In the genomic region with DNA sequence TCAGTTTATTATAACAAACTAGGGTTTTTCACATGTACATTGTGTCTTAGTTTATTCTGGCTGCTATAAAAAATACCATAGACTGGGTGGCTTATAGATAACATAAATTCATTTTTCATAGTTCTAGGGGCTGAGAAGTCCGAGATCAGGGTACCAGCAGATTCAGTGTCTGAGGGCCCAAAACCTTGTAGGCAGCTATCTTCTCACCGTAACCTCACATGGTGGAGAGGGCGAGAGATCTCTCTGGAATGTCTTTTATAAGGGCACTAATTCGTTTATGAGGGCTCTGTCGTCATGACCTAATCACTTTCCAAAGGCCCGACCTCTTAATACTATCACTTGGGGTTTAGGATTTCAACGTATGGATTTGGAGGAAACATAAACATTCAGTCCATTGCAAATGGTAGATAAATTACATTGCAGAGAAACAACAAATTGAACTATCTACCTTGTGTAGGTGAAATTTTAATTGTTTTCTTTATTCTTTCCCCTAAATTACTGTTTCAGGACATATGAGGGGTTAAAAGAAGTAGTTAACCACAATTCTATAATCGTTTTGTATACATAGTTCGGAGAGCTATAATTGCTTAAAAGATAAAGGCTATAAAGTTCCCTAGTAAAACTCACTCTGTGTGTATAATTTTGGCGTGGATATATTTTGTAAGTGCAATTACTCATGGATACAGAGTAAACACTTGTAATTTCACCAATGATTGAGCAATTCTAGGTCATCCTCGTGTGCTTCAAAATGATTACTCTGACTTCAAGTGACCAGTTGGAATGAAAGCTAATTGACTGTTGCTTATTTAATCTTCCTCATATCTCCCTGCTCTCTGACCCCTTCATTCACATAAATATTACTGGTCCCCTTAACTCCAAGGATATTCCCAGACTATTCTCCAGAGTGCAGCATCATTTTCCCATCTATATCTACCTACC, we compare ENCODE assay signal across 1 cellular context.
A peak's percentile ranks its signal among the peaks of the same experiment; 100 is the strongest.
TF ChIP-seq lines count a peak whose summit lies in the region.

No MANE protein-coding gene starts in this region.

TF ChIP-seq in HEK293, 187 proteins besides CTCF, POLR2A, EP300 and RAD21 (continued from another document and continues in another):
- TF ChIP-seq, protein P1, sequence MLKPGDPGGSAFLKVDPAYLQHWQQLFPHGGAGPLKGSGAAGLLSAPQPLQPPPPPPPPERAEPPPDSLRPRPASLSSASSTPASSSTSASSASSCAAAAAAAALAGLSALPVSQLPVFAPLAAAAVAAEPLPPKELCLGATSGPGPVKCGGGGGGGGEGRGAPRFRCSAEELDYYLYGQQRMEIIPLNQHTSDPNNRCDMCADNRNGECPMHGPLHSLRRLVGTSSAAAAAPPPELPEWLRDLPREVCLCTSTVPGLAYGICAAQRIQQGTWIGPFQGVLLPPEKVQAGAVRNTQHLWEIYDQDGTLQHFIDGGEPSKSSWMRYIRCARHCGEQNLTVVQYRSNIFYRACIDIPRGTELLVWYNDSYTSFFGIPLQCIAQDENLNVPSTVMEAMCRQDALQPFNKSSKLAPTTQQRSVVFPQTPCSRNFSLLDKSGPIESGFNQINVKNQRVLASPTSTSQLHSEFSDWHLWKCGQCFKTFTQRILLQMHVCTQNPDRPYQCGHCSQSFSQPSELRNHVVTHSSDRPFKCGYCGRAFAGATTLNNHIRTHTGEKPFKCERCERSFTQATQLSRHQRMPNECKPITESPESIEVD (tag by site-specific recombination; IDR thresholded peaks at IDR 0.05): peak; percentile 99
- TF ChIP-seq, protein P2, sequence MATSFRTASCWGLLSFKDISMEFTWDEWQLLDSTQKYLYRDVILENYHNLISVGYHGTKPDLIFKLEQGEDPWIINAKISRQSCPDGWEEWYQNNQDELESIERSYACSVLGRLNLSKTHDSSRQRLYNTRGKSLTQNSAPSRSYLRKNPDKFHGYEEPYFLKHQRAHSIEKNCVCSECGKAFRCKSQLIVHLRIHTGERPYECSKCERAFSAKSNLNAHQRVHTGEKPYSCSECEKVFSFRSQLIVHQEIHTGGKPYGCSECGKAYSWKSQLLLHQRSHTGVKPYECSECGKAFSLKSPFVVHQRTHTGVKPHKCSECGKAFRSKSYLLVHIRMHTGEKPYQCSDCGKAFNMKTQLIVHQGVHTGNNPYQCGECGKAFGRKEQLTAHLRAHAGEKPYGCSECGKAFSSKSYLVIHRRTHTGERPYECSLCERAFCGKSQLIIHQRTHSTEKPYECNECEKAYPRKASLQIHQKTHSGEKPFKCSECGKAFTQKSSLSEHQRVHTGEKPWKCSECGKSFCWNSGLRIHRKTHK (tag by site-specific recombination; IDR thresholded peaks at IDR 0.05): no peak
- TF ChIP-seq, protein P3, sequence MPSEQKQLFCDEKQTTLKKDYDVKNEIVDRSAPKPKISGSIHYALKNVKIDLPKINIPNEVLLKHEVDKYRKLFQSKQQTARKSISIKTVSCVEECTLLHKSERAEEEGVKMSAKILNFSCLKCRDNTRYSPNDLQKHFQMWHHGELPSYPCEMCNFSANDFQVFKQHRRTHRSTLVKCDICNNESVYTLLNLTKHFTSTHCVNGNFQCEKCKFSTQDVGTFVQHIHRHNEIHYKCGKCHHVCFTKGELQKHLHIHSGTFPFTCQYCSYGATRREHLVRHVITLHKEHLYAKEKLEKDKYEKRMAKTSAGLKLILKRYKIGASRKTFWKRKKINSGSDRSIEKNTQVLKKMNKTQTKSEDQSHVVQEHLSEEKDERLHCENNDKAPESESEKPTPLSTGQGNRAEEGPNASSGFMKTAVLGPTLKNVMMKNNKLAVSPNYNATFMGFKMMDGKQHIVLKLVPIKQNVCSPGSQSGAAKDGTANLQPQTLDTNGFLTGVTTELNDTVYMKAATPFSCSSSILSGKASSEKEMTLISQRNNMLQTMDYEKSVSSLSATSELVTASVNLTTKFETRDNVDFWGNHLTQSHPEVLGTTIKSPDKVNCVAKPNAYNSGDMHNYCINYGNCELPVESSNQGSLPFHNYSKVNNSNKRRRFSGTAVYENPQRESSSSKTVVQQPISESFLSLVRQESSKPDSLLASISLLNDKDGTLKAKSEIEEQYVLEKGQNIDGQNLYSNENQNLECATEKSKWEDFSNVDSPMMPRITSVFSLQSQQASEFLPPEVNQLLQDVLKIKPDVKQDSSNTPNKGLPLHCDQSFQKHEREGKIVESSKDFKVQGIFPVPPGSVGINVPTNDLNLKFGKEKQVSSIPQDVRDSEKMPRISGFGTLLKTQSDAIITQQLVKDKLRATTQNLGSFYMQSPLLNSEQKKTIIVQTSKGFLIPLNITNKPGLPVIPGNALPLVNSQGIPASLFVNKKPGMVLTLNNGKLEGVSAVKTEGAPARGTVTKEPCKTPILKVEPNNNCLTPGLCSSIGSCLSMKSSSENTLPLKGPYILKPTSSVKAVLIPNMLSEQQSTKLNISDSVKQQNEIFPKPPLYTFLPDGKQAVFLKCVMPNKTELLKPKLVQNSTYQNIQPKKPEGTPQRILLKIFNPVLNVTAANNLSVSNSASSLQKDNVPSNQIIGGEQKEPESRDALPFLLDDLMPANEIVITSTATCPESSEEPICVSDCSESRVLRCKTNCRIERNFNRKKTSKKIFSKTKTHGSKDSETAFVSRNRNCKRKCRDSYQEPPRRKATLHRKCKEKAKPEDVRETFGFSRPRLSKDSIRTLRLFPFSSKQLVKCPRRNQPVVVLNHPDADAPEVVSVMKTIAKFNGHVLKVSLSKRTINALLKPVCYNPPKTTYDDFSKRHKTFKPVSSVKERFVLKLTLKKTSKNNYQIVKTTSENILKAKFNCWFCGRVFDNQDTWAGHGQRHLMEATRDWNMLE (tag by site-specific recombination; conservative IDR thresholded peaks at IDR 0.05; ENCODE audit: low read depth): peak; percentile 52
- TF ChIP-seq ZNF10 (tag by site-specific recombination; IDR thresholded peaks at IDR 0.05) (peak; percentile 82), ZNF157 (tag by site-specific recombination; IDR thresholded peaks at IDR 0.05) (no peak), SP3 (tag by site-specific recombination; IDR thresholded peaks at IDR 0.05) (peak; percentile 56; the same call in 1 of the 2 replicates), MYNN (tag by site-specific recombination; IDR thresholded peaks at IDR 0.05; ENCODE audit: borderline replicate concordance) (no peak), SETDB1 (IDR thresholded peaks at IDR 0.05; ENCODE audit: insufficient read length, low read length) (no peak), ZNF114 (tag by site-specific recombination; IDR thresholded peaks at IDR 0.05) (no peak), ZNF529 (tag by site-specific recombination; IDR thresholded peaks at IDR 0.05; ENCODE audit: insufficient replicate concordance) (peak; percentile 5), ZNF16 (tag by site-specific recombination; IDR thresholded peaks at IDR 0.05; ENCODE audit: low read depth) (no peak), ZNF214 (tag by site-specific recombination; IDR thresholded peaks at IDR 0.05; ENCODE audit: borderline replicate concordance) (no peak), ZNF501 (tag by site-specific recombination; IDR thresholded peaks at IDR 0.05) (peak; percentile 95), REPIN1 (tag by site-specific recombination; IDR thresholded peaks at IDR 0.05; ENCODE audit: low read depth) (no peak; the same call in 1 of the 2 replicates), ZFP69B (tag by site-specific recombination; IDR thresholded peaks at IDR 0.05) (peak; percentile 86), ZNF174 (tag by site-specific recombination; IDR thresholded peaks at IDR 0.05) (no peak), SCRT1 (tag by site-specific recombination; IDR thresholded peaks at IDR 0.05; ENCODE audit: borderline replicate concordance) (peak; percentile 89), ZNF658 (tag by site-specific recombination; IDR thresholded peaks at IDR 0.05) (no peak; the same call in 1 of the 2 replicates), ZNF23 (tag by site-specific recombination; IDR thresholded peaks at IDR 0.05; ENCODE audit: borderline replicate concordance) (no peak), FEZF1 (tag by site-specific recombination; IDR thresholded peaks at IDR 0.05) (peak; percentile 100), ZEB2 (tag by site-specific recombination; IDR thresholded peaks at IDR 0.05) (peak; percentile 100), TRIM28 (IDR thresholded peaks at IDR 0.05; ENCODE audit: borderline replicate concordance, low read length) (peak; percentile 73), ZNF510 (tag by site-specific recombination; IDR thresholded peaks at IDR 0.05; ENCODE audit: insufficient replicate concordance) (peak; percentile 71), RBAK (tag by site-specific recombination; IDR thresholded peaks at IDR 0.05) (no peak), ZFP37 (tag by site-specific recombination; IDR thresholded peaks at IDR 0.05) (peak; percentile 53; the same call in 1 of the 2 replicates), ZNF48 (tag by site-specific recombination; IDR thresholded peaks at IDR 0.05) (no peak), ZSCAN30 (tag by site-specific recombination; IDR thresholded peaks at IDR 0.05) (peak; percentile 48; the same call in 1 of the 2 replicates), KLF9 (tag by site-specific recombination; IDR thresholded peaks at IDR 0.05; ENCODE audit: low read depth) (0 out of 2 replicates have a peak, but pooled peaks have one; percentile 28), ZNF76 (tag by site-specific recombination; IDR thresholded peaks at IDR 0.05; ENCODE audit: borderline replicate concordance, low read depth) (0 out of 2 replicates have a peak, but pooled peaks have one; percentile 32), ZNF223 (tag by site-specific recombination; IDR thresholded peaks at IDR 0.05) (no peak), ZNF423 (tag by site-specific recombination; IDR thresholded peaks at IDR 0.05) (no peak), ZNF266 (tag by site-specific recombination; IDR thresholded peaks at IDR 0.05; ENCODE audit: low read depth) (no peak), ZNF350 (tag by site-specific recombination; IDR thresholded peaks at IDR 0.05) (no peak)
- TF ChIP-seq, protein P4, sequence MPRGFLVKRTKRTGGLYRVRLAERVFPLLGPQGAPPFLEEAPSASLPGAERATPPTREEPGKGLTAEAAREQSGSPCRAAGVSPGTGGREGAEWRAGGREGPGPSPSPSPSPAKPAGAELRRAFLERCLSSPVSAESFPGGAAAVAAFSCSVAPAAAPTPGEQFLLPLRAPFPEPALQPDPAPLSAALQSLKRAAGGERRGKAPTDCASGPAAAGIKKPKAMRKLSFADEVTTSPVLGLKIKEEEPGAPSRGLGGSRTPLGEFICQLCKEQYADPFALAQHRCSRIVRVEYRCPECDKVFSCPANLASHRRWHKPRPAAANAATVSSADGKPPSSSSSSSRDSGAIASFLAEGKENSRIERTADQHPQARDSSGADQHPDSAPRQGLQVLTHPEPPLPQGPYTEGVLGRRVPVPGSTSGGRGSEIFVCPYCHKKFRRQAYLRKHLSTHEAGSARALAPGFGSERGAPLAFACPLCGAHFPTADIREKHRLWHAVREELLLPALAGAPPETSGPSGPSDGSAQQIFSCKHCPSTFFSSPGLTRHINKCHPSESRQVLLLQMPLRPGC (tag by site-specific recombination; IDR thresholded peaks at IDR 0.05): peak; percentile 96
- TF ChIP-seq, protein P5, sequence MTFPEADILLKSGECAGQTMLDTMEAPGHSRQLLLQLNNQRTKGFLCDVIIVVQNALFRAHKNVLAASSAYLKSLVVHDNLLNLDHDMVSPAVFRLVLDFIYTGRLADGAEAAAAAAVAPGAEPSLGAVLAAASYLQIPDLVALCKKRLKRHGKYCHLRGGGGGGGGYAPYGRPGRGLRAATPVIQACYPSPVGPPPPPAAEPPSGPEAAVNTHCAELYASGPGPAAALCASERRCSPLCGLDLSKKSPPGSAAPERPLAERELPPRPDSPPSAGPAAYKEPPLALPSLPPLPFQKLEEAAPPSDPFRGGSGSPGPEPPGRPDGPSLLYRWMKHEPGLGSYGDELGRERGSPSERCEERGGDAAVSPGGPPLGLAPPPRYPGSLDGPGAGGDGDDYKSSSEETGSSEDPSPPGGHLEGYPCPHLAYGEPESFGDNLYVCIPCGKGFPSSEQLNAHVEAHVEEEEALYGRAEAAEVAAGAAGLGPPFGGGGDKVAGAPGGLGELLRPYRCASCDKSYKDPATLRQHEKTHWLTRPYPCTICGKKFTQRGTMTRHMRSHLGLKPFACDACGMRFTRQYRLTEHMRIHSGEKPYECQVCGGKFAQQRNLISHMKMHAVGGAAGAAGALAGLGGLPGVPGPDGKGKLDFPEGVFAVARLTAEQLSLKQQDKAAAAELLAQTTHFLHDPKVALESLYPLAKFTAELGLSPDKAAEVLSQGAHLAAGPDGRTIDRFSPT (tag by site-specific recombination; IDR thresholded peaks at IDR 0.05): no peak
- TF ChIP-seq, protein P6, sequence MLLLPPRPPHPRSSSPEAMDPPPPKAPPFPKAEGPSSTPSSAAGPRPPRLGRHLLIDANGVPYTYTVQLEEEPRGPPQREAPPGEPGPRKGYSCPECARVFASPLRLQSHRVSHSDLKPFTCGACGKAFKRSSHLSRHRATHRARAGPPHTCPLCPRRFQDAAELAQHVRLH (tag by site-specific recombination; IDR thresholded peaks at IDR 0.05): peak; percentile 97
- TF ChIP-seq, protein P7, sequence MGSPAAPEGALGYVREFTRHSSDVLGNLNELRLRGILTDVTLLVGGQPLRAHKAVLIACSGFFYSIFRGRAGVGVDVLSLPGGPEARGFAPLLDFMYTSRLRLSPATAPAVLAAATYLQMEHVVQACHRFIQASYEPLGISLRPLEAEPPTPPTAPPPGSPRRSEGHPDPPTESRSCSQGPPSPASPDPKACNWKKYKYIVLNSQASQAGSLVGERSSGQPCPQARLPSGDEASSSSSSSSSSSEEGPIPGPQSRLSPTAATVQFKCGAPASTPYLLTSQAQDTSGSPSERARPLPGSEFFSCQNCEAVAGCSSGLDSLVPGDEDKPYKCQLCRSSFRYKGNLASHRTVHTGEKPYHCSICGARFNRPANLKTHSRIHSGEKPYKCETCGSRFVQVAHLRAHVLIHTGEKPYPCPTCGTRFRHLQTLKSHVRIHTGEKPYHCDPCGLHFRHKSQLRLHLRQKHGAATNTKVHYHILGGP (tag by site-specific recombination; IDR thresholded peaks at IDR 0.05): peak; percentile 84
- TF ChIP-seq, protein P8, sequence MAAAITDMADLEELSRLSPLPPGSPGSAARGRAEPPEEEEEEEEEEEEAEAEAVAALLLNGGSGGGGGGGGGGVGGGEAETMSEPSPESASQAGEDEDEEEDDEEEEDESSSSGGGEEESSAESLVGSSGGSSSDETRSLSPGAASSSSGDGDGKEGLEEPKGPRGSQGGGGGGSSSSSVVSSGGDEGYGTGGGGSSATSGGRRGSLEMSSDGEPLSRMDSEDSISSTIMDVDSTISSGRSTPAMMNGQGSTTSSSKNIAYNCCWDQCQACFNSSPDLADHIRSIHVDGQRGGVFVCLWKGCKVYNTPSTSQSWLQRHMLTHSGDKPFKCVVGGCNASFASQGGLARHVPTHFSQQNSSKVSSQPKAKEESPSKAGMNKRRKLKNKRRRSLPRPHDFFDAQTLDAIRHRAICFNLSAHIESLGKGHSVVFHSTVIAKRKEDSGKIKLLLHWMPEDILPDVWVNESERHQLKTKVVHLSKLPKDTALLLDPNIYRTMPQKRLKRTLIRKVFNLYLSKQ (tag by site-specific recombination; IDR thresholded peaks at IDR 0.05; ENCODE audit: borderline replicate concordance): no peak
